ENCODE assay signal across 1 cellular context in genomic region chr19:17304386-17305047, GRCh38.
TF ChIP-seq lines count a peak whose summit lies in the region.

No MANE protein-coding gene starts in this region.

TF ChIP-seq in IMR-90, 13 proteins besides CTCF, POLR2A, EP300 and RAD21:
- TF ChIP-seq RCOR1 (IDR thresholded peaks at IDR 0.05; ENCODE audit: insufficient replicate concordance, low read length) (no peak), ELK1 (IDR thresholded peaks at IDR 0.05; ENCODE audit: borderline replicate concordance, low read depth, low read length) (no peak), NFE2L2 (IDR thresholded peaks at IDR 0.05; ENCODE audit: low read depth, low read length) (no peak), SMC3 (IDR thresholded peaks at IDR 0.05; ENCODE audit: low read depth, low read length) (no peak), CEBPB (IDR thresholded peaks at IDR 0.05; ENCODE audit: low read depth, low read length) (no peak), CHD1 (IDR thresholded peaks at IDR 0.05; ENCODE audit: low read depth, low read length) (no peak), MXI1 (IDR thresholded peaks at IDR 0.05; ENCODE audit: borderline replicate concordance, low read depth, low read length) (no peak), FOS (IDR thresholded peaks at IDR 0.05; ENCODE audit: low read depth, low read length) (no peak), RFX5 (IDR thresholded peaks at IDR 0.05; ENCODE audit: low read depth, low read length) (no peak), MAFK (IDR thresholded peaks at IDR 0.05; ENCODE audit: low read depth, low read length) (no peak), BHLHE40 (IDR thresholded peaks at IDR 0.05; ENCODE audit: low read depth, low read length) (no peak), MAZ (IDR thresholded peaks at IDR 0.05; ENCODE audit: borderline replicate concordance, low read depth, low read length) (no peak)
- TF ChIP-seq, protein P1, sequence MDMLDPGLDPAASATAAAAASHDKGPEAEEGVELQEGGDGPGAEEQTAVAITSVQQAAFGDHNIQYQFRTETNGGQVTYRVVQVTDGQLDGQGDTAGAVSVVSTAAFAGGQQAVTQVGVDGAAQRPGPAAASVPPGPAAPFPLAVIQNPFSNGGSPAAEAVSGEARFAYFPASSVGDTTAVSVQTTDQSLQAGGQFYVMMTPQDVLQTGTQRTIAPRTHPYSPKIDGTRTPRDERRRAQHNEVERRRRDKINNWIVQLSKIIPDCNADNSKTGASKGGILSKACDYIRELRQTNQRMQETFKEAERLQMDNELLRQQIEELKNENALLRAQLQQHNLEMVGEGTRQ (IDR thresholded peaks at IDR 0.05; ENCODE audit: low read depth, low read length), result no peak
